9 cellular contexts compared by ENCODE assay signal in the genomic region with DNA sequence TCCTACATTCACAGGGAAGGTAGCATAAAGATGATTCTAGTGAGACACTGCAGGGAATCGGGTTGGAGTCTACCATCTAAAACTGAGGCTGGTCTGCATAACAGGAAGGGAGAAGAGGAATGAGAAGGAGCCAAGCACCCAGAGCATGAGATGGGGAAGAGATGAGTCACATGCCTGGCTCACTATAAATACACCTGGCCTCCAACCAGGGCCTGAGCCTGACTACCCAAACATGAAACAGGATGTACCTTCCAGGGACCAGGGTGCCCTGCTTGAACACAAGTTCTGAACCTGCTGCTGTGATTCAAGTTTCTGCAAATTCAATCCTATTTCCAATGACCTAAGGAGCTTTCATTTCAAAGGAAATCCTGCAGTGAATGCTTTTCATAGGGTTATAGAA. TPM values are rescaled to one million over a fixed set of nuclear protein-coding genes. Genes with fewer than 3 reads are reported as not detected.
DNase-seq lines count a peak whose midpoint lies in the region; ATAC-seq, FAIRE-seq and TF ChIP-seq lines count a peak whose summit lies in the region.
"Had no signal": no experiment of that assay in that cellular context is flagged by ENCODE, and none has a peak within 500 bp of the region (broad histone marks: within the 10 kb centered on the region; RNA-seq: fewer than 3 reads in every experiment).

No MANE protein-coding gene starts in this region.

- H3K36me3 ChIP-seq in osteoblast (ENCODE audit: insufficient read depth, low read length) = no peaks in the 10 kb centered on the region

- DNase-seq in GM12891 (ENCODE audit: insufficient read length, low spot score) (no peak), NCI-H2196 (lab: John Stamatoyannopoulos, UW; ENCODE audit: unreplicated experiment) (peak; percentile 32), left cardiac atrium (peak; percentile 28), D341Med (ENCODE audit: low spot score) (no peak), hepatic stellate cell (ENCODE audit: low spot score) (no peak), osteoblast (ENCODE audit: insufficient read length, low spot score, missing footprints) (no peak)
- DNase-seq: NCI-H187 had no signal

- peak; percentile 78 for FAIRE-seq in GM12891 (lab: Jason Lieb, UNC)

- ATAC-seq in GM21619 (IDR thresholded peaks at IDR 0.05; ENCODE audit: unreplicated experiment) (peak; percentile 55), left cardiac atrium (peak in 1 of 2 donors; percentile 87), GM18873 (IDR thresholded peaks at IDR 0.05; ENCODE audit: low FRiP score, unreplicated experiment) (no peak)

- no peak overlapping the region for H3K4me2 ChIP-seq in osteoblast (ENCODE audit: insufficient read depth, low read length)

- TF ChIP-seq POLR2A in GM12891 (IDR thresholded peaks at IDR 0.05; ENCODE audit: low read depth, low read length) = no peak

- H3K4me3 ChIP-seq in osteoblast (ENCODE audit: insufficient read depth, low read length) = no peak overlapping the region

- no peaks in the 10 kb centered on the region for H3K9me3 ChIP-seq in osteoblast (ENCODE audit: low read depth, low read length)

- H3K4me1 ChIP-seq in osteoblast (ENCODE audit: insufficient read depth, low read length) = no peaks in the 10 kb centered on the region

- TF ChIP-seq CTCF in osteoblast (IDR thresholded peaks at IDR 0.05; ENCODE audit: extremely low read depth, low read depth, low read length) = no peak

- H2AFZ ChIP-seq in osteoblast (ENCODE audit: low read length) = no peak overlapping the region

- no peak overlapping the region for H3K27ac ChIP-seq in osteoblast (ENCODE audit: low read depth, low read length)

- H3K79me2 ChIP-seq in osteoblast (ENCODE audit: insufficient read depth, low read length) = peaks cover 6% of the 10 kb centered on the region

- intact Hi-C loops in left cardiac atrium (cut with DNase I) = no loop called here

- no peaks in the 10 kb centered on the region for H3K27me3 ChIP-seq in osteoblast (ENCODE audit: insufficient read depth, low read length)

- no peaks in the 10 kb centered on the region for H4K20me1 ChIP-seq in osteoblast (ENCODE audit: insufficient read depth, low read length)

TF ChIP-seq in GM12891, 5 proteins besides CTCF, POLR2A, EP300 and RAD21:
- no peak for TF ChIP-seq POU2F2 (IDR thresholded peaks at IDR 0.05; ENCODE audit: low read depth, low read length)
- TF ChIP-seq POLR2AphosphoS5 (IDR thresholded peaks at IDR 0.05; ENCODE audit: low read depth, low read length) = no peak
- TF ChIP-seq TAF1 (IDR thresholded peaks at IDR 0.05; ENCODE audit: low read depth, low read length) = no peak
- TF ChIP-seq PAX5 (IDR thresholded peaks at IDR 0.05; ENCODE audit: insufficient read depth, low read length, severe bottlenecking) = no peak
- no peak for TF ChIP-seq SPI1 (IDR thresholded peaks at IDR 0.05; ENCODE audit: low read depth, low read length)

RNA-seq across cellular contexts. Expression of gene CD99L2, which starts 24.9 kb away (rescaled TPM):
- 10.8 TPM for polyA plus RNA-seq in GM12891 (2012; ENCODE audit: low read depth, missing spikeins)
- total RNA-seq in left cardiac atrium = 10 to 100 TPM; 61.0 to 62.6 TPM
- total RNA-seq in osteoblast = 79.9 and 85.0 TPM in 2 replicates

Comparison
In these comparisons a context has a peak if more than half of its experiments do, and no peak if none do; other contexts are left out.
1. DNase-seq: peak in NCI-H2196 (single experiment) and left cardiac atrium (single experiment); none in GM12891 (single experiment), D341Med (single experiment), hepatic stellate cell (single experiment) and osteoblast (single experiment).